1 cellular context compared by ENCODE assay signal in the genomic region with DNA sequence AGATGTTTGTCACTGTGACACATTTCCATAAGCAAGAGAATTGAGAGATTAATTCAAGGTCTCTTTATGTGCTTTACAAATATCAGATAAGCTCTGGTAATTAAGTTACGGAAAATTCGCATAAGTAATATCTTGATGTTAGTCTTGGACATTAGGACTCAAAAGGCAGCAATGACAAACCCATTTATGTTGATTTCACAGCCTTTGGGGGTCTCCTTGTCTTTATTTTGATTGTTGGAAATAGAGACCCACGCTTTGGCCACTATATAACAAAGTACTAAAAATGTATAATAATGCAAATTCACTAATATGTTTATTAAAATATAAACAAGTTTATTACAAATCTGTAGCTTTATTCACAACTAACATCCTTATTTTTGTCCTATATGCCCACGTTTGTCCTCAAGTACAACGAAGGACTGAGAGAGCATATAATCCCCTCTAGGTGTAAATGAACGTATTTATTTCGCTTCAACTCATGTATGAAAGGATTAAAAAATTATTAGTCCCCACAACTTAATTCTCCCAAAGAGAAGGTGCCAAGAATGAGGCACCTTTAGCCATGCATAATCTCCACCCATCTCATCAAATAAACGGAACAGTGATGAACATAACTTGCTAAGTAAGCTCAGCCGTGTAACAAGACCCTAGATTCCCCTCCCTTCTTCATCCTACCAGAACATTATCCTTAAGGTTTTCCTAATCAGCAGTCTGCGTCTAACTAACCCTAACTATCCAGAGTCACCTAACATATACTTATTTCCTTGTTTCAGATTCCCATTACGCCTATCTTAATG.
TF ChIP-seq lines count a peak whose summit lies in the region.

No MANE protein-coding gene starts in this region.

TF ChIP-seq in HCT116, 20 proteins besides CTCF, POLR2A, EP300 and RAD21:
- TF ChIP-seq POLR2AphosphoS5 (IDR thresholded peaks at IDR 0.05; ENCODE audit: low read depth, low read length) (no peak), SRF (IDR thresholded peaks at IDR 0.05; ENCODE audit: low read depth) (0 out of 2 replicates have a peak, but pooled peaks have one; percentile 3), SIN3A (IDR thresholded peaks at IDR 0.05; ENCODE audit: low read depth) (no peak), CBX3 (IDR thresholded peaks at IDR 0.05; ENCODE audit: low read depth) (no peak)
- TF ChIP-seq, protein P1, sequence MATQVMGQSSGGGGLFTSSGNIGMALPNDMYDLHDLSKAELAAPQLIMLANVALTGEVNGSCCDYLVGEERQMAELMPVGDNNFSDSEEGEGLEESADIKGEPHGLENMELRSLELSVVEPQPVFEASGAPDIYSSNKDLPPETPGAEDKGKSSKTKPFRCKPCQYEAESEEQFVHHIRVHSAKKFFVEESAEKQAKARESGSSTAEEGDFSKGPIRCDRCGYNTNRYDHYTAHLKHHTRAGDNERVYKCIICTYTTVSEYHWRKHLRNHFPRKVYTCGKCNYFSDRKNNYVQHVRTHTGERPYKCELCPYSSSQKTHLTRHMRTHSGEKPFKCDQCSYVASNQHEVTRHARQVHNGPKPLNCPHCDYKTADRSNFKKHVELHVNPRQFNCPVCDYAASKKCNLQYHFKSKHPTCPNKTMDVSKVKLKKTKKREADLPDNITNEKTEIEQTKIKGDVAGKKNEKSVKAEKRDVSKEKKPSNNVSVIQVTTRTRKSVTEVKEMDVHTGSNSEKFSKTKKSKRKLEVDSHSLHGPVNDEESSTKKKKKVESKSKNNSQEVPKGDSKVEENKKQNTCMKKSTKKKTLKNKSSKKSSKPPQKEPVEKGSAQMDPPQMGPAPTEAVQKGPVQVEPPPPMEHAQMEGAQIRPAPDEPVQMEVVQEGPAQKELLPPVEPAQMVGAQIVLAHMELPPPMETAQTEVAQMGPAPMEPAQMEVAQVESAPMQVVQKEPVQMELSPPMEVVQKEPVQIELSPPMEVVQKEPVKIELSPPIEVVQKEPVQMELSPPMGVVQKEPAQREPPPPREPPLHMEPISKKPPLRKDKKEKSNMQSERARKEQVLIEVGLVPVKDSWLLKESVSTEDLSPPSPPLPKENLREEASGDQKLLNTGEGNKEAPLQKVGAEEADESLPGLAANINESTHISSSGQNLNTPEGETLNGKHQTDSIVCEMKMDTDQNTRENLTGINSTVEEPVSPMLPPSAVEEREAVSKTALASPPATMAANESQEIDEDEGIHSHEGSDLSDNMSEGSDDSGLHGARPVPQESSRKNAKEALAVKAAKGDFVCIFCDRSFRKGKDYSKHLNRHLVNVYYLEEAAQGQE (IDR thresholded peaks at IDR 0.05; ENCODE audit: low read depth) = no peak
TF ChIP-seq in HCT116: peak in this region for 1.
